ENCODE assay signal across 8 cellular contexts in the genomic region with DNA sequence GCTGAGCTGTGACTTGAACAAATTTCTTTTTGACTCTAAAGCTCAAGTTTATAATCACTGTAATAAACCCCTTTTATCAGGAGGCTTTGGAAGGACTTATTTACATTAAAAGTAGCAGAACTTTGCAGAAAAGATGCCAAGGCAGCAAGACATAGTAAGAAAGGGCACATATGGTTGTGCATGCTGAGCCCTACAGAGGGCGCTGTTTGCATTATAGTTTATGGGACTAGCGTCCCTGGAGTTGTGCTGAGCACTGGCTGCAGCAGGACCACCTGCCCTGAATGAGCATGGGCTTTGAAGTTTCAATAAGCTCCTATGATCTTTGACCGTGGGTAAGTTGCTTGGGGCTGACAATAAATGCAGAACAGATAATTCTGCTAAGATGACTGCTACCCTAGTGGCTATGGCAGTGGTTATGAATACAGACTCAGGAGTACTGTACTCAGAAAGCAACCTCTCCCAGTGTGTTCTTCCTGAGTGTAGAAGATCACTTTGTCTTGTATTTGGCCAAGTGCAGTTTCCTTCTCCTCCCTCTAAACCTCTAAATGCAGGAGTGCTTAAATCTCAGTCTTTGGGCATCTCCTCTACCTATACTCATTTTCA. TPM values are rescaled to one million over a fixed set of nuclear protein-coding genes. Genes with fewer than 3 reads are reported as not detected.
A peak's percentile ranks its signal among the peaks of the same experiment; 100 is the strongest.
DNase-seq lines count a peak whose midpoint lies in the region; FAIRE-seq and TF ChIP-seq lines count a peak whose summit lies in the region.

No MANE protein-coding gene starts in this region.

- TF ChIP-seq CTCF in AG09319 (IDR thresholded peaks at IDR 0.05; ENCODE audit: low read depth, low read length) (peak; percentile 41), dorsolateral prefrontal cortex (IDR thresholded peaks at IDR 0.05 in 54 of 56, conservative IDR thresholded peaks at IDR 0.05 in 2 of 56; ENCODE audit: low read depth in 1 of 56, partially characterized antibody in 56 of 56) (peak; percentile 19 to 66 (median 44)), progenitor cell of endocrine pancreas (IDR thresholded peaks at IDR 0.05; ENCODE audit: unreplicated experiment) (peak; percentile 63)

- peak; percentile 44 for FAIRE-seq in GM18507 (lab: Jason Lieb, UNC)

- intact Hi-C loops in dorsolateral prefrontal cortex (cut with DNase I): loop anchor here (5.0 to 10.0 kb wide), 2 partner anchors 94 to 97 kb away; no protein-coding TSS in a partner anchor

- H3K4me3 ChIP-seq in dorsolateral prefrontal cortex: no peak overlapping the region

- H3K9me3 Mint-ChIP-seq in progenitor cell of endocrine pancreas (ENCODE audit: low read depth): no peaks in the 10 kb centered on the region

- DNase-seq in AG09319 (ENCODE audit: extremely low read depth, low read depth) (no peak), GM18507 (ENCODE audit: extremely low spot score, insufficient read length, low read depth) (no peak), NCI-H460 (ENCODE audit: extremely low read depth, low read depth) (peak; percentile 33), dorsolateral prefrontal cortex (peak in 1 of 10 donors; percentile 18), progenitor cell of endocrine pancreas (ENCODE audit: low spot score, unreplicated experiment) (no peak), NCI-H226 (no peak), NCI-H510A (lab: John Stamatoyannopoulos, UW) (no peak)
- no peak for DNase-seq in NK-92 treated with Interleukin-12 subunit alpha and Interleukin-12 subunit beta, amount 100 ng/mL, for 24 hours (lab: John Stamatoyannopoulos, UW)

- no peaks in the 10 kb centered on the region for H3K27me3 ChIP-seq in dorsolateral prefrontal cortex

- no peak overlapping the region for H3K4me3 Mint-ChIP-seq in progenitor cell of endocrine pancreas (ENCODE audit: low read depth)

- peaks cover 9% of the 10 kb centered on the region for H3K4me1 Mint-ChIP-seq in progenitor cell of endocrine pancreas (ENCODE audit: low read depth)

- peaks cover 12% of the 10 kb centered on the region for H3K27me3 Mint-ChIP-seq in progenitor cell of endocrine pancreas

- no peak overlapping the region for H3K27ac ChIP-seq in dorsolateral prefrontal cortex

- no peaks in the 10 kb centered on the region for H3K36me3 Mint-ChIP-seq in progenitor cell of endocrine pancreas (ENCODE audit: insufficient read depth)

- no peak overlapping the region for H3K27ac Mint-ChIP-seq in progenitor cell of endocrine pancreas

RNA-seq across cellular contexts. Expression of a gene that starts 45.4 kb away (rescaled TPM):
- 67.6 and 75.2 TPM in 2 replicates for total RNA-seq in NCI-H460 (2014; rRNA removed; shearing (Covaris generic))
- polyA plus RNA-seq in NCI-H460 (2014; cell fraction: nucleus; rRNA removed): 36.6 and 45.7 TPM in 2 replicates
- 10 to 100 TPM; 14.0 to 24.9 (median 20.8) TPM for total RNA-seq in dorsolateral prefrontal cortex
- total RNA-seq in progenitor cell of endocrine pancreas: 32.2 and 34.2 TPM in 2 replicates
